In genomic region chr10:131751827-131752775, GRCh38 we compare ENCODE assay signal across 19 cellular contexts.
"Had no signal": no experiment of that assay in that cellular context is flagged by ENCODE, and none has a peak within 500 bp of the region (broad histone marks: within the 10 kb centered on the region; RNA-seq: fewer than 3 reads in every experiment).

No MANE protein-coding gene starts in this region.

- H3K9me3 Mint-ChIP-seq: activated CD8-positive, alpha-beta T cell treated with anti-CD3 and anti-CD28 coated beads for 36 hours; activated T-helper 1 cell treated with anti-CD3 and anti-CD28 coated beads, Interleukin-12 subunit alpha, Interleukin-12 subunit beta, Interleukin-2, Interleukin-4 antibody, amounts not matched to agents 30 ng/mL and 10 ng/mL and 1 ng/mL, durations not matched to agents 14 hours and 24 hours and 36 hours; brain; central memory CD8-positive, alpha-beta T cell; effector memory CD8-positive, alpha-beta T cell; memory B cell; stimulated activated effector memory CD8-positive, alpha-beta T cell treated with anti-CD3 and anti-CD28 coated beads, Interleukin-12 subunit alpha, Interleukin-12 subunit beta, amount 100 ng/mL, for 72 hours had no signal

- H3K27me3 ChIP-seq: tibial nerve had no signal

- H3K9me3 ChIP-seq: adrenal gland, left lung, tibial nerve had no signal

- H3K36me3 ChIP-seq: adrenal gland, left lung, tibial nerve had no signal

- H3K36me3 Mint-ChIP-seq: brain; memory B cell; stimulated activated effector memory CD8-positive, alpha-beta T cell treated with anti-CD3 and anti-CD28 coated beads, Interleukin-12 subunit alpha, Interleukin-12 subunit beta, amount 100 ng/mL, for 72 hours had no signal

- H3K4me1 ChIP-seq: adrenal gland, left lung, tibial nerve had no signal

- H3K4me3 ChIP-seq: adrenal gland, left lung, tibial nerve had no signal

- DNase-seq: activated CD4-positive, alpha-beta T cell treated with anti-CD3 and anti-CD28 coated beads for 4 hours; activated CD8-positive, alpha-beta memory T cell treated with anti-CD3 and anti-CD28 coated beads, Interleukin-2, amount 50 U/mL, for 48 hours; activated CD8-positive, alpha-beta T cell treated with anti-CD3 and anti-CD28 coated beads for 36 hours; activated naive CD4-positive, alpha-beta T cell treated with anti-CD3 and anti-CD28 coated beads, Interleukin-2, amount 50 U/mL, for 16 hours; adrenal gland; cortex of kidney; effector memory CD8-positive, alpha-beta T cell; left lung; right cardiac atrium; small intestine; T-helper 1 cell had no signal

- H3K27ac ChIP-seq: adrenal gland, left lung, tibial nerve, VCaP had no signal

- H3K4me1 Mint-ChIP-seq: central memory CD8-positive, alpha-beta T cell; memory B cell had no signal

- H3K27ac Mint-ChIP-seq: activated CD8-positive, alpha-beta T cell treated with anti-CD3 and anti-CD28 coated beads for 36 hours; activated T-helper 1 cell treated with anti-CD3 and anti-CD28 coated beads, Interleukin-12 subunit alpha, Interleukin-12 subunit beta, Interleukin-2, Interleukin-4 antibody, amounts not matched to agents 30 ng/mL and 10 ng/mL and 1 ng/mL, durations not matched to agents 14 hours and 24 hours and 36 hours; memory B cell; progenitor cell of endocrine pancreas; stimulated activated effector memory CD8-positive, alpha-beta T cell treated with anti-CD3 and anti-CD28 coated beads, Interleukin-12 subunit alpha, Interleukin-12 subunit beta, amount 100 ng/mL, for 72 hours had no signal

- H3K4me3 Mint-ChIP-seq: activated CD8-positive, alpha-beta T cell treated with anti-CD3 and anti-CD28 coated beads for 36 hours; activated T-helper 1 cell treated with anti-CD3 and anti-CD28 coated beads, Interleukin-12 subunit alpha, Interleukin-12 subunit beta, Interleukin-2, Interleukin-4 antibody, amounts not matched to agents 30 ng/mL and 10 ng/mL and 1 ng/mL, durations not matched to agents 14 hours and 24 hours and 36 hours; central memory CD8-positive, alpha-beta T cell; effector memory CD8-positive, alpha-beta T cell; memory B cell; stimulated activated effector memory CD8-positive, alpha-beta T cell treated with anti-CD3 and anti-CD28 coated beads, Interleukin-12 subunit alpha, Interleukin-12 subunit beta, amount 100 ng/mL, for 72 hours had no signal
